In the genomic region with DNA sequence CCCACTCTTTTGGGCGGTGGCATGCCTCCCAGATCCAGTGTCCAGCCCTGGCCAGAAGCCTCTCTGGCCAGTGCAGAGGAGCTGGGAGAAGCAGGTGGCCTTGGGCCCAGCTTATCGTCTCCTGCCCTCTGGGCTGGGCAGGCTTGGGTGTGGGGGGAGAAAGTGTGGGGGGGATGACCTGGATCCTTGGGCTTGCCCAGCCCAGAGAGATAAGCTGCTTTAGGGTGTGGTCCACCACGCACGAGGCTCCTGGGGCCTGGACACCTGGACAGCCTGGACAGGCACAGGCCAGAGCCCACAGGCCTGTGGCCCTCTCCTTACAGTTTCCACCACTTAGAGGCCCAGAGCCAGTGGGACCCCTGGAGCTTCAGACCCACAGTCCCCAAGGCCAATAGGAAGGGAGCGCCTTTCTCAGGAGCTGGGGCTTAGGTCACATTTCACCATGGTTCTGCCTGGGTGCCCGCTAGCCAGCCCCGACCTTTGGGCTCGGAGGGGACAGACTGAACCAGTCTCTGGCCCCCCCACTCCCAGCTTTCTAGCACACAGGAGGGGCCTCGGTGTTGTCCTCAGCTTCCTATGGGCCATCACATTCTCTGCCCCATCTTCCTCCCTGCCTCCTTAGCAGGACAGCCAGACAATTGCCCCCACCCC, we compare ENCODE assay signal across 16 cellular contexts.
A peak's percentile ranks its signal among the peaks of the same experiment; 100 is the strongest.
DNase-seq lines count a peak whose midpoint lies in the region; ATAC-seq and TF ChIP-seq lines count a peak whose summit lies in the region.
"Had no signal": no experiment of that assay in that cellular context is flagged by ENCODE, and none has a peak within 500 bp of the region (broad histone marks: within the 10 kb centered on the region; RNA-seq: fewer than 3 reads in every experiment).

No MANE protein-coding gene starts in this region.

- H3K36me3 Mint-ChIP-seq in activated T-cell treated with anti-CD3 and anti-CD28 coated beads, Interleukin-2, amount 50 U/mL, for 24 hours (ENCODE audit: low read depth), result no peaks in the 10 kb centered on the region
- H3K36me3 Mint-ChIP-seq: IgD-negative memory B cell had no signal

- CTCF ChIA-PET in HEK293 (lab: Yijun Ruan, JAX), result interaction anchor here (0.6 to 1.4 kb wide), 6 partner anchors 12 to 100 kb away, joined by 3 to 13 read pairs (median 3); no protein-coding TSS in a partner anchor

- peaks cover 60% of the 10 kb centered on the region for H3K4me1 ChIP-seq in BLaER1
- no peaks in the 10 kb centered on the region; the same call in 1 of the 2 replicates for H3K4me1 ChIP-seq in HEK293 (ENCODE audit: control insufficient read depth, insufficient read depth, low read length)

- H3K27me3 Mint-ChIP-seq in activated T-cell treated with anti-CD3 and anti-CD28 coated beads, Interleukin-2, amount 50 U/mL, for 24 hours, result peaks cover 46% of the 10 kb centered on the region

- peaks cover 11% of the 10 kb centered on the region for H3K4me1 Mint-ChIP-seq in activated T-cell treated with anti-CD3 and anti-CD28 coated beads, Interleukin-2, amount 50 U/mL, for 24 hours (ENCODE audit: low read depth)

- ATAC-seq in HG03565 (IDR thresholded peaks at IDR 0.05; ENCODE audit: unreplicated experiment), result no peak
- ATAC-seq: SK-N-SH treated with all-trans-retinoic acid at 6 μM for 48 hours had no signal

- H3K4me2 ChIP-seq in BLaER1, result peak overlapping the region; percentile 92

- POLR2A ChIA-PET in HEK293 (lab: Yijun Ruan, JAX), result no interaction called here

- no peak overlapping the region for H3K4me3 Mint-ChIP-seq in activated T-cell treated with anti-CD3 and anti-CD28 coated beads, Interleukin-2, amount 50 U/mL, for 24 hours
- H3K4me3 Mint-ChIP-seq: H9, IgD-negative memory B cell had no signal

- DNase-seq in WERI-Rb-1 (peak; percentile 78), islet precursor cell (peak; percentile 28), GM19238 (ENCODE audit: insufficient read length, low spot score) (no peak)
- no peak for DNase-seq in activated T-cell treated with anti-CD3 and anti-CD28 coated beads, Interleukin-2, amount 50 U/mL, for 24 hours
- DNase-seq in activated CD4-positive, alpha-beta T cell treated with anti-CD3 and anti-CD28 coated beads, Interleukin-2, amount 50 U/mL, for 4 hours, result no peak
- DNase-seq: H9; NCI-H1105 treated with DMSO at 0.1 percent for 48 hours; NCI-H1694; NCI-H2081 treated with DMSO at 0.1 percent for 48 hours; NK-92 treated with Interleukin-12 subunit alpha and Interleukin-12 subunit beta, amount 100 ng/mL, for 24 hours; SHP77 treated with DMSO at 0.1 percent for 48 hours had no signal

- no peak overlapping the region for H3K27ac Mint-ChIP-seq in activated T-cell treated with anti-CD3 and anti-CD28 coated beads, Interleukin-2, amount 50 U/mL, for 24 hours
- H3K27ac Mint-ChIP-seq: H9, IgD-negative memory B cell had no signal

- H3K36me3 ChIP-seq in BLaER1 (no peaks in the 10 kb centered on the region), HEK293 (ENCODE audit: control insufficient read depth in 2 of 2, insufficient read depth in 1 of 2, low read length in 2 of 2) (no peaks in the 10 kb centered on the region), WERI-Rb-1 (no peaks in the 10 kb centered on the region)

- H3K27me3 ChIP-seq in BLaER1 (peaks cover 66% of the 10 kb centered on the region), WERI-Rb-1 (ENCODE audit: insufficient read depth, low read depth, severe bottlenecking) (no peaks in the 10 kb centered on the region)

- H3K27ac ChIP-seq in BLaER1 (no peak overlapping the region), HEK293 (ENCODE audit: extremely low read depth, low read depth, low read length) (no peak overlapping the region), WERI-Rb-1 (peak overlapping the region; percentile 67)

- H3K9me3 ChIP-seq in BLaER1, result no peaks in the 10 kb centered on the region
- H3K9me3 ChIP-seq in HEK293 (ENCODE audit: control insufficient read depth, insufficient read depth, low read depth, low read length), result no peaks in the 10 kb centered on the region
- no peaks in the 10 kb centered on the region for H3K9me3 ChIP-seq in WERI-Rb-1 (ENCODE audit: severe bottlenecking)

- TF ChIP-seq CTCF in HEK293 (tag by site-specific recombination; IDR thresholded peaks at IDR 0.05) (no peak), WERI-Rb-1 (IDR thresholded peaks at IDR 0.05; ENCODE audit: low read depth, low read length) (no peak)

- H3K9ac ChIP-seq in BLaER1, result no peak overlapping the region

- H3K9me3 Mint-ChIP-seq in activated T-cell treated with anti-CD3 and anti-CD28 coated beads, Interleukin-2, amount 50 U/mL, for 24 hours, result no peaks in the 10 kb centered on the region
- H3K9me3 Mint-ChIP-seq: IgD-negative memory B cell had no signal

- H3K4me3 ChIP-seq in BLaER1 (no peak overlapping the region), HEK293 (ENCODE audit: low read depth, low read length) (no peak overlapping the region), WERI-Rb-1 (ENCODE audit: low read depth, low read length) (no peak overlapping the region)

- H4K20me1 ChIP-seq in BLaER1, result peaks cover 32% of the 10 kb centered on the region

TF ChIP-seq in HEK293, 187 proteins besides CTCF, POLR2A, EP300 and RAD21:
- TF ChIP-seq OSR2 (tag by site-specific recombination; IDR thresholded peaks at IDR 0.05) (no peak), KLF1 (tag by site-specific recombination; IDR thresholded peaks at IDR 0.05) (peak; percentile 41; the same call in 1 of the 2 replicates)
- TF ChIP-seq, protein P1, sequence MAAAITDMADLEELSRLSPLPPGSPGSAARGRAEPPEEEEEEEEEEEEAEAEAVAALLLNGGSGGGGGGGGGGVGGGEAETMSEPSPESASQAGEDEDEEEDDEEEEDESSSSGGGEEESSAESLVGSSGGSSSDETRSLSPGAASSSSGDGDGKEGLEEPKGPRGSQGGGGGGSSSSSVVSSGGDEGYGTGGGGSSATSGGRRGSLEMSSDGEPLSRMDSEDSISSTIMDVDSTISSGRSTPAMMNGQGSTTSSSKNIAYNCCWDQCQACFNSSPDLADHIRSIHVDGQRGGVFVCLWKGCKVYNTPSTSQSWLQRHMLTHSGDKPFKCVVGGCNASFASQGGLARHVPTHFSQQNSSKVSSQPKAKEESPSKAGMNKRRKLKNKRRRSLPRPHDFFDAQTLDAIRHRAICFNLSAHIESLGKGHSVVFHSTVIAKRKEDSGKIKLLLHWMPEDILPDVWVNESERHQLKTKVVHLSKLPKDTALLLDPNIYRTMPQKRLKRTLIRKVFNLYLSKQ (tag by site-specific recombination; IDR thresholded peaks at IDR 0.05; ENCODE audit: borderline replicate concordance), result no peak

Comparison
In these comparisons a context has a peak if more than half of its experiments do, and no peak if none do; other contexts are left out.
1. DNase-seq: peak in WERI-Rb-1 (single experiment) and islet precursor cell (single experiment); none in GM19238 (single experiment), activated T-cell treated with anti-CD3 and anti-CD28 coated beads, Interleukin-2, amount 50 U/mL, for 24 hours (single experiment) and activated CD4-positive, alpha-beta T cell treated with anti-CD3 and anti-CD28 coated beads, Interleukin-2, amount 50 U/mL, for 4 hours (0 of 2).